In genomic region chr15:68206711-68207151, GRCh38 we compare ENCODE assay signal across 20 cellular contexts. TPM values are rescaled to one million over a fixed set of nuclear protein-coding genes. Genes with fewer than 3 reads are reported as not detected.
A peak's percentile ranks its signal among the peaks of the same experiment; 100 is the strongest.
DNase-seq lines count a peak whose midpoint lies in the region; ATAC-seq and TF ChIP-seq lines count a peak whose summit lies in the region.
"Had no signal": no experiment of that assay in that cellular context is flagged by ENCODE, and none has a peak within 500 bp of the region (broad histone marks: within the 10 kb centered on the region; RNA-seq: fewer than 3 reads in every experiment).

No MANE protein-coding gene starts in this region.

- no TSS peak for BruUV-seq in Calu3 (replicated peaks; lab: Mats Ljungman, UMichigan)

- no peak for TF ChIP-seq CTCF in Calu3 (IDR thresholded peaks at IDR 0.05; ENCODE audit: unreplicated experiment)

- no peaks in the 10 kb centered on the region for H3K9me3 Mint-ChIP-seq in Calu3 (ENCODE audit: low read depth, unreplicated experiment)
- H3K9me3 Mint-ChIP-seq in effector memory CD8-positive, alpha-beta T cell: no peaks in the 10 kb centered on the region
- H3K9me3 Mint-ChIP-seq: activated naive CD4-positive, alpha-beta T cell treated with anti-CD3 and anti-CD28 coated beads, Interleukin-2, amount 50 U/mL, for 24 hours had no signal

- no peak for DNase-seq in Calu3
- DNase-seq in effector memory CD8-positive, alpha-beta T cell: no peak
- DNase-seq in posterior vena cava (ENCODE audit: low spot score): peak; percentile 73
- no peak for DNase-seq in NCI-H82 (lab: John Stamatoyannopoulos, UW)
- no peak for DNase-seq in stimulated activated naive CD8-positive, alpha-beta T cell treated with anti-CD3 and anti-CD28 coated beads, Interleukin-15, Interleukin-2, amounts not matched to agents 100 U/mL and 50 U/mL, for 24 hours
- DNase-seq in epidermal melanocyte (ENCODE audit: insufficient read length, low spot score): no peak
- DNase-seq in AG08396 (ENCODE audit: low spot score): no peak
- DNase-seq: activated CD4-positive, CD25-positive, alpha-beta regulatory T cell treated with anti-CD3 and anti-CD28 coated beads, Interleukin-2, amount 50 U/mL, for 72 hours; AML-193; foreskin melanocyte; NCI-H1048; NCI-H2081; stimulated activated CD4-positive, alpha-beta T cell treated with anti-CD3 and anti-CD28 coated beads, Interleukin-2, amount 100 ng/mL, for 48 hours; T-helper 9 cell had no signal

- H3K36me3 Mint-ChIP-seq in Calu3 (ENCODE audit: insufficient read depth, unreplicated experiment): peaks cover 17% of the 10 kb centered on the region
- H3K36me3 Mint-ChIP-seq in effector memory CD8-positive, alpha-beta T cell (ENCODE audit: insufficient read depth): peaks cover 4% of the 10 kb centered on the region
- H3K36me3 Mint-ChIP-seq: activated naive CD4-positive, alpha-beta T cell treated with anti-CD3 and anti-CD28 coated beads, Interleukin-2, amount 50 U/mL, for 24 hours had no signal

- CTCF ChIA-PET in Calu3 (lab: Charles Lee): no interaction called here

- peak overlapping the region; percentile 66 for H3K27ac Mint-ChIP-seq in Calu3 (ENCODE audit: unreplicated experiment)
- peak overlapping the region in 1 of 2 donors; percentile 44 for H3K27ac Mint-ChIP-seq in effector memory CD8-positive, alpha-beta T cell
- H3K27ac Mint-ChIP-seq: activated naive CD4-positive, alpha-beta T cell treated with anti-CD3 and anti-CD28 coated beads, Interleukin-2, amount 50 U/mL, for 24 hours had no signal

- intact Hi-C loops in Calu3 (cut with micrococcal nuclease; ENCODE audit: unreplicated experiment) (no loop called here), posterior vena cava (cut with DNase I) (loop anchor here in 1 of 2 donors (5.0 kb wide), 1 partner anchor 349 kb away; no protein-coding TSS in a partner anchor)

- H3K4me3 Mint-ChIP-seq in Calu3 (ENCODE audit: low read depth, unreplicated experiment): no peak overlapping the region
- no peak overlapping the region for H3K4me3 Mint-ChIP-seq in effector memory CD8-positive, alpha-beta T cell
- H3K4me3 Mint-ChIP-seq: activated naive CD4-positive, alpha-beta T cell treated with anti-CD3 and anti-CD28 coated beads, Interleukin-2, amount 50 U/mL, for 24 hours had no signal

- H3K27ac ChIP-seq in KOPT-K1 (ENCODE audit: low read depth, low read length, poor library complexity, severe bottlenecking): peak overlapping the region; percentile 25
- H3K27ac ChIP-seq: epithelial cell of prostate had no signal

- peaks cover 55% of the 10 kb centered on the region; the same call in 1 of the 2 replicates for H3K36me3 ChIP-seq in KOPT-K1 (ENCODE audit: insufficient read depth, low read length)
- H3K36me3 ChIP-seq: pancreas had no signal

- H3K27me3 Mint-ChIP-seq in Calu3 (ENCODE audit: unreplicated experiment): no peaks in the 10 kb centered on the region
- H3K27me3 Mint-ChIP-seq in effector memory CD8-positive, alpha-beta T cell: no peaks in the 10 kb centered on the region
- H3K27me3 Mint-ChIP-seq: activated naive CD4-positive, alpha-beta T cell treated with anti-CD3 and anti-CD28 coated beads, Interleukin-2, amount 50 U/mL, for 24 hours had no signal

- H3K9me3 ChIP-seq in KOPT-K1 (ENCODE audit: insufficient read depth, low read length, poor library complexity, severe bottlenecking): no peaks in the 10 kb centered on the region
- H3K9me3 ChIP-seq: mucosa of descending colon, pancreas had no signal

- ATAC-seq in effector memory CD8-positive, alpha-beta T cell (replicated peaks): peak; percentile 13
- no peak for ATAC-seq in stimulated activated naive CD8-positive, alpha-beta T cell treated with anti-CD3 and anti-CD28 coated beads, Interleukin-15, Interleukin-2, amounts not matched to agents 100 U/mL and 50 U/mL, for 24 hours
- ATAC-seq: HCT116 had no signal

- H3K4me1 Mint-ChIP-seq in Calu3 (ENCODE audit: low read depth, unreplicated experiment): peaks cover 14% of the 10 kb centered on the region
- peaks cover 3 to 28% of the 10 kb centered on the region in 2 donors for H3K4me1 Mint-ChIP-seq in effector memory CD8-positive, alpha-beta T cell (ENCODE audit: low read depth in 2 of 2)

RNA-seq across cellular contexts. Expression of gene CALML4, which starts 1.6 kb away (rescaled TPM):
- total RNA-seq in Calu3 (2022): 17.9 and 24.1 TPM in 2 replicates
- 1 to 10 TPM; 5.7 to 8.4 TPM for total RNA-seq in posterior vena cava

RNA-seq across cellular contexts. Expression of gene CLN6, which starts 22.8 kb away (rescaled TPM):
- total RNA-seq in Calu3 (2022) (81.6 and 85.7 TPM in 2 replicates), posterior vena cava (10 to 100 TPM; 14.9 TPM)
